ENCODE assay signal across 1 cellular context in the genomic region with DNA sequence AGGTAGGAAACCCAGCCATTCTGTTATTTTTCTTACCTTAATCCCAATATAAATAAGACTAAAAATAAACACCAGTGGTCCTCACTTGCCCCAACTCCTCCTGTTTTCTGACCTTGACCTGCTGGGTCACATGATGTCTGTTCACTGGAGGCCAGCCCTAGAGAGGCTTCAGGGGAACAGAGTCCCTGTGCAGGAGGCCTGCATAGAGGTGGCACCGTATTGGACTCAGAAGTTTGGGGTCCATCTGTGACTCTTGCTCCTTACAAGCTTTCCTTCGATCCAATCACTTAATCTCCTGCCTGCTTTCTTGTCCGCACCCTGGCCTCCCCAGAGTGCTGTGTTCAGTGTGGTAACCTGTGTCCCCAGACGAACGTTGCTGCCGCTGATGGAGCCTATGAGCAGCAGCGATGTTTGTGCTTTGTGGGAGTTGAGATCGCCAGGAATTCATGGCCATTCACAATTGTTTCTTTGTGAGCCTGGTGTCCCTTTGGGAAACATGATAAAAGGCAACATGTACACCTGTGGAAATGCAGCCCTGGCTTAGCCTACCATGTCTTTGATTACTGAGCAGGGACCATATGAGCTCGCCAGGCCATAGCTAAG.
TF ChIP-seq lines count a peak whose summit lies in the region.

No MANE protein-coding gene starts in this region.

TF ChIP-seq in HepG2, 621 proteins besides CTCF, POLR2A, EP300 and RAD21 (continued from another document and continues in another):
- TF ChIP-seq, protein P1, sequence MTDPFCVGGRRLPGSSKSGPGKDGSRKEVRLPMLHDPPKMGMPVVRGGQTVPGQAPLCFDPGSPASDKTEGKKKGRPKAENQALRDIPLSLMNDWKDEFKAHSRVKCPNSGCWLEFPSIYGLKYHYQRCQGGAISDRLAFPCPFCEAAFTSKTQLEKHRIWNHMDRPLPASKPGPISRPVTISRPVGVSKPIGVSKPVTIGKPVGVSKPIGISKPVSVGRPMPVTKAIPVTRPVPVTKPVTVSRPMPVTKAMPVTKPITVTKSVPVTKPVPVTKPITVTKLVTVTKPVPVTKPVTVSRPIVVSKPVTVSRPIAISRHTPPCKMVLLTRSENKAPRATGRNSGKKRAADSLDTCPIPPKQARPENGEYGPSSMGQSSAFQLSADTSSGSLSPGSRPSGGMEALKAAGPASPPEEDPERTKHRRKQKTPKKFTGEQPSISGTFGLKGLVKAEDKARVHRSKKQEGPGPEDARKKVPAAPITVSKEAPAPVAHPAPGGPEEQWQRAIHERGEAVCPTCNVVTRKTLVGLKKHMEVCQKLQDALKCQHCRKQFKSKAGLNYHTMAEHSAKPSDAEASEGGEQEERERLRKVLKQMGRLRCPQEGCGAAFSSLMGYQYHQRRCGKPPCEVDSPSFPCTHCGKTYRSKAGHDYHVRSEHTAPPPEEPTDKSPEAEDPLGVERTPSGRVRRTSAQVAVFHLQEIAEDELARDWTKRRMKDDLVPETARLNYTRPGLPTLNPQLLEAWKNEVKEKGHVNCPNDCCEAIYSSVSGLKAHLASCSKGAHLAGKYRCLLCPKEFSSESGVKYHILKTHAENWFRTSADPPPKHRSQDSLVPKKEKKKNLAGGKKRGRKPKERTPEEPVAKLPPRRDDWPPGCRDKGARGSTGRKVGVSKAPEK (CRISPR knock-in tag; IDR thresholded peaks at IDR 0.05; ENCODE audit: borderline replicate concordance) = no peak
- no peak for TF ChIP-seq DPF2 (CRISPR knock-in tag; IDR thresholded peaks at IDR 0.05; ENCODE audit: borderline replicate concordance, low read depth)
- no peak for TF ChIP-seq ZNF260 (CRISPR knock-in tag; IDR thresholded peaks at IDR 0.05; ENCODE audit: borderline replicate concordance, low read depth)
- TF ChIP-seq, protein P2, sequence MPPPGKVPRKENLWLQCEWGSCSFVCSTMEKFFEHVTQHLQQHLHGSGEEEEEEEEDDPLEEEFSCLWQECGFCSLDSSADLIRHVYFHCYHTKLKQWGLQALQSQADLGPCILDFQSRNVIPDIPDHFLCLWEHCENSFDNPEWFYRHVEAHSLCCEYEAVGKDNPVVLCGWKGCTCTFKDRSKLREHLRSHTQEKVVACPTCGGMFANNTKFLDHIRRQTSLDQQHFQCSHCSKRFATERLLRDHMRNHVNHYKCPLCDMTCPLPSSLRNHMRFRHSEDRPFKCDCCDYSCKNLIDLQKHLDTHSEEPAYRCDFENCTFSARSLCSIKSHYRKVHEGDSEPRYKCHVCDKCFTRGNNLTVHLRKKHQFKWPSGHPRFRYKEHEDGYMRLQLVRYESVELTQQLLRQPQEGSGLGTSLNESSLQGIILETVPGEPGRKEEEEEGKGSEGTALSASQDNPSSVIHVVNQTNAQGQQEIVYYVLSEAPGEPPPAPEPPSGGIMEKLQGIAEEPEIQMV (CRISPR knock-in tag; IDR thresholded peaks at IDR 0.05; ENCODE audit: low read depth) = no peak
- TF ChIP-seq NR2C2 (CRISPR knock-in tag; IDR thresholded peaks at IDR 0.05; ENCODE audit: borderline replicate concordance) = 0 out of 2 replicates have a peak, but pooled peaks have one; percentile 22
- TF ChIP-seq TGIF2 (CRISPR knock-in tag; IDR thresholded peaks at IDR 0.05) = no peak
- TF ChIP-seq, protein P3, sequence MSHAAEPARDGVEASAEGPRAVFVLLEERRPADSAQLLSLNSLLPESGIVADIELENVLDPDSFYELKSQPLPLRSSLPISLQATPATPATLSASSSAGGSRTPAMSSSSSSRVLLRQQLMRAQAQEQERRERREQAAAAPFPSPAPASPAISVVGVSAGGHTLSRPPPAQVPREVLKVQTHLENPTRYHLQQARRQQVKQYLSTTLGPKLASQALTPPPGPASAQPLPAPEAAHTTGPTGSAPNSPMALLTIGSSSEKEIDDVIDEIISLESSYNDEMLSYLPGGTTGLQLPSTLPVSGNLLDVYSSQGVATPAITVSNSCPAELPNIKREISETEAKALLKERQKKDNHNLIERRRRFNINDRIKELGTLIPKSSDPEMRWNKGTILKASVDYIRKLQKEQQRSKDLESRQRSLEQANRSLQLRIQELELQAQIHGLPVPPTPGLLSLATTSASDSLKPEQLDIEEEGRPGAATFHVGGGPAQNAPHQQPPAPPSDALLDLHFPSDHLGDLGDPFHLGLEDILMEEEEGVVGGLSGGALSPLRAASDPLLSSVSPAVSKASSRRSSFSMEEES (CRISPR knock-in tag; IDR thresholded peaks at IDR 0.05) = peak; percentile 74; the same call in 1 of the 2 replicates
- TF ChIP-seq ZNF670 (CRISPR knock-in tag; IDR thresholded peaks at IDR 0.05; ENCODE audit: borderline replicate concordance) = no peak
- TF ChIP-seq, protein P4, sequence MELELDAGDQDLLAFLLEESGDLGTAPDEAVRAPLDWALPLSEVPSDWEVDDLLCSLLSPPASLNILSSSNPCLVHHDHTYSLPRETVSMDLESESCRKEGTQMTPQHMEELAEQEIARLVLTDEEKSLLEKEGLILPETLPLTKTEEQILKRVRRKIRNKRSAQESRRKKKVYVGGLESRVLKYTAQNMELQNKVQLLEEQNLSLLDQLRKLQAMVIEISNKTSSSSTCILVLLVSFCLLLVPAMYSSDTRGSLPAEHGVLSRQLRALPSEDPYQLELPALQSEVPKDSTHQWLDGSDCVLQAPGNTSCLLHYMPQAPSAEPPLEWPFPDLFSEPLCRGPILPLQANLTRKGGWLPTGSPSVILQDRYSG (CRISPR knock-in tag; IDR thresholded peaks at IDR 0.05) = no peak
- TF ChIP-seq ARNT (IDR thresholded peaks at IDR 0.05) = no peak
- no peak for TF ChIP-seq PPARG (CRISPR knock-in tag; conservative IDR thresholded peaks at IDR 0.05)
- no peak for TF ChIP-seq NFYB (CRISPR knock-in tag; IDR thresholded peaks at IDR 0.05)
- no peak for TF ChIP-seq ZNF451 (CRISPR knock-in tag; IDR thresholded peaks at IDR 0.05)
- TF ChIP-seq, protein P5, sequence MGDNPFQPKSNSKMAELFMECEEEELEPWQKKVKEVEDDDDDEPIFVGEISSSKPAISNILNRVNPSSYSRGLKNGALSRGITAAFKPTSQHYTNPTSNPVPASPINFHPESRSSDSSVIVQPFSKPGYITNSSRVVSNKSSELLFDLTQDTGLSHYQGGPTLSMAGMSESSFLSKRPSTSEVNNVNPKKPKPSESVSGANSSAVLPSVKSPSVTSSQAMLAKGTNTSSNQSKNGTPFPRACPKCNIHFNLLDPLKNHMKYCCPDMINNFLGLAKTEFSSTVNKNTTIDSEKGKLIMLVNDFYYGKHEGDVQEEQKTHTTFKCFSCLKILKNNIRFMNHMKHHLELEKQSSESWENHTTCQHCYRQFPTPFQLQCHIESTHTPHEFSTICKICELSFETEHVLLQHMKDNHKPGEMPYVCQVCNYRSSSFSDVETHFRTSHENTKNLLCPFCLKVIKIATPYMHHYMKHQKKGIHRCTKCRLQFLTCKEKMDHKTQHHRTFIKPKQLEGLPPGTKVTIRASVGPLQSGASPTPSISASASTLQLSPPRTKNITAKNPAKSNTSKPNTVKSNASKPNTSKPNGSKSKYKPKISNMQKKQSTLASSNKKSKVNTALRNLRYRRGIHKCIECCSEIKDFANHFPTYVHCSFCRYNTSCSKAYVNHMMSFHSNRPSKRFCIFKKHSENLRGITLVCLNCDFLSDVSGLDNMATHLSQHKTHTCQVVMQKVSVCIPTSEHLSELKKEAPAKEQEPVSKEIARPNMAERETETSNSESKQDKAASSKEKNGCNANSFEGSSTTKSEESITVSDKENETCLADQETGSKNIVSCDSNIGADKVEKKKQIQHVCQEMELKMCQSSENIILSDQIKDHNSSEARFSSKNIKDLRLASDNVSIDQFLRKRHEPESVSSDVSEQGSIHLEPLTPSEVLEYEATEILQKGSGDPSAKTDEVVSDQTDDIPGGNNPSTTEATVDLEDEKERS (CRISPR knock-in tag; IDR thresholded peaks at IDR 0.05) = no peak
- TF ChIP-seq ZNF124 (CRISPR knock-in tag; IDR thresholded peaks at IDR 0.05) = no peak
- TF ChIP-seq, protein P6, sequence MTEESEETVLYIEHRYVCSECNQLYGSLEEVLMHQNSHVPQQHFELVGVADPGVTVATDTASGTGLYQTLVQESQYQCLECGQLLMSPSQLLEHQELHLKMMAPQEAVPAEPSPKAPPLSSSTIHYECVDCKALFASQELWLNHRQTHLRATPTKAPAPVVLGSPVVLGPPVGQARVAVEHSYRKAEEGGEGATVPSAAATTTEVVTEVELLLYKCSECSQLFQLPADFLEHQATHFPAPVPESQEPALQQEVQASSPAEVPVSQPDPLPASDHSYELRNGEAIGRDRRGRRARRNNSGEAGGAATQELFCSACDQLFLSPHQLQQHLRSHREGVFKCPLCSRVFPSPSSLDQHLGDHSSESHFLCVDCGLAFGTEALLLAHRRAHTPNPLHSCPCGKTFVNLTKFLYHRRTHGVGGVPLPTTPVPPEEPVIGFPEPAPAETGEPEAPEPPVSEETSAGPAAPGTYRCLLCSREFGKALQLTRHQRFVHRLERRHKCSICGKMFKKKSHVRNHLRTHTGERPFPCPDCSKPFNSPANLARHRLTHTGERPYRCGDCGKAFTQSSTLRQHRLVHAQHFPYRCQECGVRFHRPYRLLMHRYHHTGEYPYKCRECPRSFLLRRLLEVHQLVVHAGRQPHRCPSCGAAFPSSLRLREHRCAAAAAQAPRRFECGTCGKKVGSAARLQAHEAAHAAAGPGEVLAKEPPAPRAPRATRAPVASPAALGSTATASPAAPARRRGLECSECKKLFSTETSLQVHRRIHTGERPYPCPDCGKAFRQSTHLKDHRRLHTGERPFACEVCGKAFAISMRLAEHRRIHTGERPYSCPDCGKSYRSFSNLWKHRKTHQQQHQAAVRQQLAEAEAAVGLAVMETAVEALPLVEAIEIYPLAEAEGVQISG (CRISPR knock-in tag; IDR thresholded peaks at IDR 0.05) = peak; percentile 27; the same call in 1 of the 2 replicates
- TF ChIP-seq RORA (CRISPR knock-in tag; IDR thresholded peaks at IDR 0.05) = no peak
- TF ChIP-seq HNRNPLL (IDR thresholded peaks at IDR 0.05; ENCODE audit: low read depth, low read length, poor library complexity, severe bottlenecking) = no peak
- TF ChIP-seq ZNF230 (CRISPR knock-in tag; IDR thresholded peaks at IDR 0.05) = no peak
- TF ChIP-seq ZKSCAN5 (CRISPR knock-in tag; IDR thresholded peaks at IDR 0.05) = peak; percentile 41; the same call in 1 of the 2 replicates
- TF ChIP-seq, protein P7, sequence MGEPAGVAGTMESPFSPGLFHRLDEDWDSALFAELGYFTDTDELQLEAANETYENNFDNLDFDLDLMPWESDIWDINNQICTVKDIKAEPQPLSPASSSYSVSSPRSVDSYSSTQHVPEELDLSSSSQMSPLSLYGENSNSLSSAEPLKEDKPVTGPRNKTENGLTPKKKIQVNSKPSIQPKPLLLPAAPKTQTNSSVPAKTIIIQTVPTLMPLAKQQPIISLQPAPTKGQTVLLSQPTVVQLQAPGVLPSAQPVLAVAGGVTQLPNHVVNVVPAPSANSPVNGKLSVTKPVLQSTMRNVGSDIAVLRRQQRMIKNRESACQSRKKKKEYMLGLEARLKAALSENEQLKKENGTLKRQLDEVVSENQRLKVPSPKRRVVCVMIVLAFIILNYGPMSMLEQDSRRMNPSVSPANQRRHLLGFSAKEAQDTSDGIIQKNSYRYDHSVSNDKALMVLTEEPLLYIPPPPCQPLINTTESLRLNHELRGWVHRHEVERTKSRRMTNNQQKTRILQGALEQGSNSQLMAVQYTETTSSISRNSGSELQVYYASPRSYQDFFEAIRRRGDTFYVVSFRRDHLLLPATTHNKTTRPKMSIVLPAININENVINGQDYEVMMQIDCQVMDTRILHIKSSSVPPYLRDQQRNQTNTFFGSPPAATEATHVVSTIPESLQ (CRISPR knock-in tag; conservative IDR thresholded peaks at IDR 0.05) = no peak
- 0 out of 2 replicates have a peak, but pooled peaks have one; percentile 10 for TF ChIP-seq IRF2 (CRISPR knock-in tag; IDR thresholded peaks at IDR 0.05)
- no peak for TF ChIP-seq ZNF724P (CRISPR knock-in tag; IDR thresholded peaks at IDR 0.05; ENCODE audit: borderline replicate concordance)
- TF ChIP-seq, protein P8, sequence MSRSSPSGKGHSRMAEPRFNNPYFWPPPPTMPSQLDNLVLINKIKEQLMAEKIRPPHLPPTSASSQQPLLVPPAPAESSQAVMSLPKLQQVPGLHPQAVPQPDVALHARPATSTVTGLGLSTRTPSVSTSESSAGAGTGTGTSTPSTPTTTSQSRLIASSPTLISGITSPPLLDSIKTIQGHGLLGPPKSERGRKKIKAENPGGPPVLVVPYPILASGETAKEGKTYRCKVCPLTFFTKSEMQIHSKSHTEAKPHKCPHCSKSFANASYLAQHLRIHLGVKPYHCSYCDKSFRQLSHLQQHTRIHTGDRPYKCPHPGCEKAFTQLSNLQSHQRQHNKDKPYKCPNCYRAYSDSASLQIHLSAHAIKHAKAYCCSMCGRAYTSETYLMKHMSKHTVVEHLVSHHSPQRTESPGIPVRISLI (CRISPR knock-in tag; IDR thresholded peaks at IDR 0.05; ENCODE audit: borderline replicate concordance) = no peak
- TF ChIP-seq, protein P9, sequence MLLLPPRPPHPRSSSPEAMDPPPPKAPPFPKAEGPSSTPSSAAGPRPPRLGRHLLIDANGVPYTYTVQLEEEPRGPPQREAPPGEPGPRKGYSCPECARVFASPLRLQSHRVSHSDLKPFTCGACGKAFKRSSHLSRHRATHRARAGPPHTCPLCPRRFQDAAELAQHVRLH (CRISPR knock-in tag; IDR thresholded peaks at IDR 0.05; ENCODE audit: borderline replicate concordance, low read depth) = no peak
- TF ChIP-seq, protein P10, sequence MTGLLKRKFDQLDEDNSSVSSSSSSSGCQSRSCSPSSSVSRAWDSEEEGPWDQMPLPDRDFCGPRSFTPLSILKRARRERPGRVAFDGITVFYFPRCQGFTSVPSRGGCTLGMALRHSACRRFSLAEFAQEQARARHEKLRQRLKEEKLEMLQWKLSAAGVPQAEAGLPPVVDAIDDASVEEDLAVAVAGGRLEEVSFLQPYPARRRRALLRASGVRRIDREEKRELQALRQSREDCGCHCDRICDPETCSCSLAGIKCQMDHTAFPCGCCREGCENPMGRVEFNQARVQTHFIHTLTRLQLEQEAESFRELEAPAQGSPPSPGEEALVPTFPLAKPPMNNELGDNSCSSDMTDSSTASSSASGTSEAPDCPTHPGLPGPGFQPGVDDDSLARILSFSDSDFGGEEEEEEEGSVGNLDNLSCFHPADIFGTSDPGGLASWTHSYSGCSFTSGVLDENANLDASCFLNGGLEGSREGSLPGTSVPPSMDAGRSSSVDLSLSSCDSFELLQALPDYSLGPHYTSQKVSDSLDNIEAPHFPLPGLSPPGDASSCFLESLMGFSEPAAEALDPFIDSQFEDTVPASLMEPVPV (CRISPR knock-in tag; IDR thresholded peaks at IDR 0.05) = no peak
- TF ChIP-seq, protein P11, sequence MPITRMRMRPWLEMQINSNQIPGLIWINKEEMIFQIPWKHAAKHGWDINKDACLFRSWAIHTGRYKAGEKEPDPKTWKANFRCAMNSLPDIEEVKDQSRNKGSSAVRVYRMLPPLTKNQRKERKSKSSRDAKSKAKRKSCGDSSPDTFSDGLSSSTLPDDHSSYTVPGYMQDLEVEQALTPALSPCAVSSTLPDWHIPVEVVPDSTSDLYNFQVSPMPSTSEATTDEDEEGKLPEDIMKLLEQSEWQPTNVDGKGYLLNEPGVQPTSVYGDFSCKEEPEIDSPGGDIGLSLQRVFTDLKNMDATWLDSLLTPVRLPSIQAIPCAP (CRISPR knock-in tag; IDR thresholded peaks at IDR 0.05; ENCODE audit: low read depth) = no peak
- TF ChIP-seq ESRRA (CRISPR knock-in tag; IDR thresholded peaks at IDR 0.05; ENCODE audit: low read depth) = no peak
- no peak for TF ChIP-seq PLRG1 (conservative IDR thresholded peaks at IDR 0.05)
